ENCODE assay signal across 26 cellular contexts in the genomic region with DNA sequence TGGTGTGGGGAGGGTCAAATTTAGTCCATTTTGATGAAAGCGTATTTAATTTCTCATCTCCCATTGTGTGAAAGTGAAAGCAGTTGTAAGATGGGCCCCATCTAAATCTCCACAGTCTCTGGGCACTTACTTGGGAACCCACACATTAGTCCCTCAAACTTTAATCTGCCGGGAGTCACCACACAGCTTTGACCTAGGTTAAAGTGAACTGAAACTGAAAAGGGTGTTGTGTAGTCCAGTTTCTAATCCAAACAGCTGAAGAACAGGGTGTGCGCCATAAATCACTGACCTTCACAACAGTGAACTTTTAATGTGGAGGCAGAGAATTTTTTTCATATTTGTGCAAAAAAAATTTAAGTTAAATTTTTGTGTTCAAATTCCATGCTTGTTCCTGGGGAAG. TPM values are rescaled to one million over a fixed set of nuclear protein-coding genes. Genes with fewer than 3 reads are reported as not detected.
DNase-seq lines count a peak whose midpoint lies in the region; ATAC-seq and TF ChIP-seq lines count a peak whose summit lies in the region.
"Had no signal": no experiment of that assay in that cellular context is flagged by ENCODE, and none has a peak within 500 bp of the region (broad histone marks: within the 10 kb centered on the region; RNA-seq: fewer than 3 reads in every experiment).

No MANE protein-coding gene starts in this region.

- H3K4me1 Mint-ChIP-seq in Calu3 (ENCODE audit: low read depth, unreplicated experiment): peaks cover 17% of the 10 kb centered on the region

- H3K27ac Mint-ChIP-seq in Calu3 (ENCODE audit: unreplicated experiment): no peak overlapping the region
- H3K27ac Mint-ChIP-seq: activated CD8-positive, alpha-beta T cell treated with anti-CD3 and anti-CD28 coated beads for 36 hours; activated naive CD4-positive, alpha-beta T cell treated with anti-CD3 and anti-CD28 coated beads for 36 hours; activated T-cell treated with anti-CD3 and anti-CD28 coated beads, Interleukin-2, amount 50 U/mL, for 24 hours had no signal

- H3K36me3 Mint-ChIP-seq in Calu3 (ENCODE audit: insufficient read depth, unreplicated experiment): no peaks in the 10 kb centered on the region

- no peaks in the 10 kb centered on the region for H3F3A ChIP-seq in PC-3 (ENCODE audit: low read length, unreplicated experiment)

- H3K4me1 ChIP-seq in PC-3 (ENCODE audit: insufficient read depth, low read length) (peaks cover 33% of the 10 kb centered on the region), hepatocyte (ENCODE audit: insufficient read depth) (no peaks in the 10 kb centered on the region), skeletal muscle satellite cell (ENCODE audit: control insufficient read depth, insufficient read depth, low read length) (peaks cover 57% of the 10 kb centered on the region), vagina (peaks cover 24% of the 10 kb centered on the region), trophoblast cell (ENCODE audit: control insufficient read depth in 1 of 2, insufficient read depth in 2 of 2, low read length in 2 of 2) (no peaks in the 10 kb centered on the region)

- intact Hi-C loops in Calu3 (cut with micrococcal nuclease; ENCODE audit: unreplicated experiment): loop anchor here (10.0 kb wide), 2 partner anchors 581 to 611 kb away; a partner anchor contains a TSS
- intact Hi-C loops in PC-3 (cut with micrococcal nuclease): loop anchor here (10.0 kb wide), 1 partner anchor 581 kb away; no protein-coding TSS in a partner anchor
- intact Hi-C loops in vagina (cut with DNase I): loop anchor here (5.0 kb wide), 2 partner anchors 578 to 647 kb away; no protein-coding TSS in a partner anchor
- intact Hi-C loops in posterior vena cava (cut with DNase I): loop anchor here in 1 of 2 donors (10.0 kb wide), 2 partner anchors 279 to 311 kb away; no protein-coding TSS in a partner anchor

- no peak overlapping the region for H2BK12ac ChIP-seq in trophoblast cell (ENCODE audit: low read length)

- H3K79me2 ChIP-seq in PC-3 (ENCODE audit: low read length) (no peaks in the 10 kb centered on the region), hepatocyte (no peaks in the 10 kb centered on the region), trophoblast cell (ENCODE audit: control insufficient read depth, insufficient read depth, low read length, poor library complexity) (no peaks in the 10 kb centered on the region)

- H4K20me1 ChIP-seq in PC-3 (ENCODE audit: low read length): no peaks in the 10 kb centered on the region
- no peaks in the 10 kb centered on the region for H4K20me1 ChIP-seq in hepatocyte (ENCODE audit: insufficient read depth, poor library complexity, severe bottlenecking)
- H4K20me1 ChIP-seq: BLaER1 treated with 17β-estradiol and CSF1 and Interleukin-3, amounts not matched to agents 10 nM and 100 nM had no signal

- H3K9me3 ChIP-seq in PC-3 (ENCODE audit: low read length) (no peaks in the 10 kb centered on the region), hepatocyte (ENCODE audit: low read depth) (no peaks in the 10 kb centered on the region), skeletal muscle satellite cell (replicated peaks; ENCODE audit: low read length) (no peaks in the 10 kb centered on the region), vagina (no peaks in the 10 kb centered on the region), trophoblast cell (ENCODE audit: insufficient read depth, low read depth, low read length) (no peaks in the 10 kb centered on the region)
- H3K9me3 ChIP-seq: BLaER1 treated with 17β-estradiol and CSF1 and Interleukin-3, amounts not matched to agents 10 nM and 100 nM; left lung; psoas muscle; tibial nerve had no signal

- no peak overlapping the region for H2BK5ac ChIP-seq in trophoblast cell (ENCODE audit: low read depth, low read length, poor library complexity)

- no peaks in the 10 kb centered on the region for H3K9me2 ChIP-seq in PC-3 (replicated peaks; ENCODE audit: low read length)
- H3K9me2 ChIP-seq in hepatocyte (replicated peaks; ENCODE audit: insufficient read depth): no peaks in the 10 kb centered on the region

- H3K27me3 ChIP-seq in PC-3 (ENCODE audit: low read length) (no peaks in the 10 kb centered on the region), hepatocyte (no peaks in the 10 kb centered on the region), skeletal muscle satellite cell (ENCODE audit: control insufficient read depth, insufficient read depth, low read length) (no peaks in the 10 kb centered on the region), vagina (no peaks in the 10 kb centered on the region), trophoblast cell (ENCODE audit: insufficient read depth, low read length) (no peaks in the 10 kb centered on the region)
- H3K27me3 ChIP-seq: left lung, tibial nerve had no signal

- no peaks in the 10 kb centered on the region for H3K27me3 Mint-ChIP-seq in Calu3 (ENCODE audit: unreplicated experiment)

- POLR2A ChIA-PET in PC-3 (lab: Charles Lee; ENCODE audit: unreplicated experiment): no interaction called here

- H4K91ac ChIP-seq in trophoblast cell (ENCODE audit: low read depth, low read length): no peak overlapping the region

- H3K9me3 Mint-ChIP-seq in Calu3 (ENCODE audit: low read depth, unreplicated experiment): no peaks in the 10 kb centered on the region
- H3K9me3 Mint-ChIP-seq: activated CD8-positive, alpha-beta T cell treated with anti-CD3 and anti-CD28 coated beads for 36 hours; activated naive CD4-positive, alpha-beta T cell treated with anti-CD3 and anti-CD28 coated beads for 36 hours; activated T-cell treated with anti-CD3 and anti-CD28 coated beads, Interleukin-2, amount 50 U/mL, for 24 hours; central memory CD8-positive, alpha-beta T cell; neural crest cell had no signal

- CTCF ChIA-PET in Calu3 (lab: Charles Lee): interaction anchor here (0.7 kb wide), 1 partner anchor 361 kb away, joined by 3 read pairs; no protein-coding TSS in a partner anchor
- CTCF ChIA-PET in PC-3 (lab: Charles Lee): no interaction called here

- no peak overlapping the region for H2AK5ac ChIP-seq in trophoblast cell (ENCODE audit: low read length)

- H3K27ac ChIP-seq in PC-3 (ENCODE audit: low read length): peak overlapping the region; percentile 79
- H3K27ac ChIP-seq in hepatocyte: peak overlapping the region; percentile 62
- no peak overlapping the region for H3K27ac ChIP-seq in vagina
- no peak overlapping the region for H3K27ac ChIP-seq in trophoblast cell (ENCODE audit: low read depth, low read length)
- H3K27ac ChIP-seq: BLaER1 treated with 17β-estradiol and CSF1 and Interleukin-3, amounts not matched to agents 10 nM and 100 nM; left lung; psoas muscle; tibial nerve had no signal

- no peak overlapping the region for H3K18ac ChIP-seq in trophoblast cell (ENCODE audit: low read length)

- no peaks in the 10 kb centered on the region for H3K79me1 ChIP-seq in trophoblast cell (ENCODE audit: low read length)

- no peak for DNase-seq in Calu3
- DNase-seq in PC-3: no peak
- no peak for DNase-seq in hepatocyte (ENCODE audit: low spot score)
- DNase-seq in pons (ENCODE audit: low spot score): no peak
- DNase-seq in vagina (ENCODE audit: extremely low spot score in 2 of 2): no peak
- no peak for DNase-seq in posterior vena cava (ENCODE audit: low spot score)
- DNase-seq in trophoblast cell: no peak
- DNase-seq: activated CD4-positive, CD25-positive, alpha-beta regulatory T cell treated with anti-CD3 and anti-CD28 coated beads, Interleukin-2, amount 50 U/mL, for 72 hours; activated CD8-positive, alpha-beta T cell treated with anti-CD3 and anti-CD28 coated beads for 36 hours; activated naive CD4-positive, alpha-beta T cell treated with anti-CD3 and anti-CD28 coated beads for 36 hours; activated T-cell treated with anti-CD3 and anti-CD28 coated beads, Interleukin-2, amount 50 U/mL, for 24 hours; amygdala; left lung; midbrain; NCI-H1048; NCI-H187; psoas muscle; Right ventricle myocardium superior; stimulated activated CD4-positive, alpha-beta T cell treated with anti-CD3 and anti-CD28 coated beads, Interleukin-4, amount 100 ng/mL, for 24 hours; stimulated activated naive CD4-positive, alpha-beta T cell treated with Interleukin-2 at 50 U/mL for 16 hours had no signal

- TF ChIP-seq CTCF in Calu3 (IDR thresholded peaks at IDR 0.05; ENCODE audit: unreplicated experiment): no peak
- TF ChIP-seq CTCF in PC-3 (conservative IDR thresholded peaks at IDR 0.05; ENCODE audit: low read depth, low read length): no peak
- no peak for TF ChIP-seq CTCF in hepatocyte (IDR thresholded peaks at IDR 0.05; ENCODE audit: poor library complexity)
- no peak for TF ChIP-seq CTCF in vagina (IDR thresholded peaks at IDR 0.05)

- no peak for ATAC-seq in PC-3
- ATAC-seq: activated CD8-positive, alpha-beta T cell treated with anti-CD3 and anti-CD28 coated beads for 36 hours; K562; psoas muscle had no signal

- no peak overlapping the region for H2BK120ac ChIP-seq in trophoblast cell (ENCODE audit: insufficient read depth, low read length, poor library complexity)

- BruUV-seq in Calu3 (replicated peaks; lab: Mats Ljungman, UMichigan) (no TSS peak), PC-3 (replicated peaks; lab: Mats Ljungman, UMichigan) (no TSS peak)

- no peak overlapping the region for H3K23ac ChIP-seq in trophoblast cell (ENCODE audit: low read length)

- no peak overlapping the region for H4K12ac ChIP-seq in trophoblast cell (ENCODE audit: low read depth, low read length)

- H3K14ac ChIP-seq in trophoblast cell (ENCODE audit: low read length): no peak overlapping the region

- H3K4me2 ChIP-seq in PC-3 (ENCODE audit: low read length) (peak overlapping the region; percentile 23), hepatocyte (no peak overlapping the region), skeletal muscle satellite cell (ENCODE audit: low read length) (peak overlapping the region; percentile 73), trophoblast cell (ENCODE audit: low read length) (no peak overlapping the region)
- H3K4me2 ChIP-seq: BLaER1 treated with 17β-estradiol and CSF1 and Interleukin-3, amounts not matched to agents 10 nM and 100 nM had no signal

- H3K9ac ChIP-seq in PC-3 (ENCODE audit: low read length) (peak overlapping the region; percentile 11; the same call in 1 of the 2 replicates), skeletal muscle satellite cell (ENCODE audit: low read depth, low read length) (peak overlapping the region; percentile 80), trophoblast cell (ENCODE audit: low read length) (no peak overlapping the region)
- H3K9ac ChIP-seq: BLaER1 treated with 17β-estradiol and CSF1 and Interleukin-3, amounts not matched to agents 10 nM and 100 nM had no signal

- WGBS in hepatocyte (ENCODE audit: low lambda C conversion rate, missing lambda C conversion rate): 92% methylated on average over 3 of the region's 3 CpGs
- no CpG with 5 or more reads among the region's 3 CpGs for WGBS in trophoblast cell (ENCODE audit: extremely low coverage, insufficient coverage, insufficient read length)

- peak overlapping the region; percentile 42 for H3K4me3 Mint-ChIP-seq in Calu3 (ENCODE audit: low read depth, unreplicated experiment)
- H3K4me3 Mint-ChIP-seq: activated CD8-positive, alpha-beta T cell treated with anti-CD3 and anti-CD28 coated beads for 36 hours; activated naive CD4-positive, alpha-beta T cell treated with anti-CD3 and anti-CD28 coated beads for 36 hours; activated T-cell treated with anti-CD3 and anti-CD28 coated beads, Interleukin-2, amount 50 U/mL, for 24 hours; central memory CD8-positive, alpha-beta T cell; neural crest cell had no signal

- H3K36me3 ChIP-seq in PC-3 (ENCODE audit: low read depth, low read length) (no peaks in the 10 kb centered on the region), hepatocyte (replicated peaks; ENCODE audit: insufficient read depth, low read depth) (no peaks in the 10 kb centered on the region), skeletal muscle satellite cell (ENCODE audit: insufficient read depth, low read length) (no peaks in the 10 kb centered on the region), vagina (no peaks in the 10 kb centered on the region), trophoblast cell (ENCODE audit: control insufficient read depth in 1 of 2, insufficient read depth in 2 of 2, low read length in 2 of 2) (no peaks in the 10 kb centered on the region)
- H3K36me3 ChIP-seq: BLaER1 treated with 17β-estradiol and CSF1 and Interleukin-3, amounts not matched to agents 10 nM and 100 nM; left lung; tibial nerve had no signal

- no peak overlapping the region for H3K4me3 ChIP-seq in PC-3 (ENCODE audit: low read length)
- no peak overlapping the region for H3K4me3 ChIP-seq in hepatocyte
- H3K4me3 ChIP-seq in skeletal muscle satellite cell (ENCODE audit: low read length): peak overlapping the region; percentile 58
- no peak overlapping the region for H3K4me3 ChIP-seq in vagina
- H3K4me3 ChIP-seq in trophoblast cell (ENCODE audit: low read depth, low read length): no peak overlapping the region
- H3K4me3 ChIP-seq: BLaER1 treated with 17β-estradiol and CSF1 and Interleukin-3, amounts not matched to agents 10 nM and 100 nM; K562; left lung; psoas muscle; tibial nerve had no signal

- TF ChIP-seq POLR2A in vagina (IDR thresholded peaks at IDR 0.05): no peak

- peak overlapping the region; percentile 35; the same call in 1 of the 2 replicates for H2AFZ ChIP-seq in PC-3 (ENCODE audit: low read length)
- no peak overlapping the region for H2AFZ ChIP-seq in hepatocyte
- H2AFZ ChIP-seq in trophoblast cell (ENCODE audit: insufficient read depth, low read length, poor library complexity): no peak overlapping the region

- H3K4ac ChIP-seq in trophoblast cell (ENCODE audit: low read depth, low read length): no peak overlapping the region

- no peak overlapping the region for H4K8ac ChIP-seq in trophoblast cell (ENCODE audit: low read depth, low read length)

RNA-seq across cellular contexts. Expression of a gene that starts 48.4 kb away (rescaled TPM):
- 0.24 TPM in 1 of 2 replicates, not detected in the other for total RNA-seq in Calu3 (2022)
- total RNA-seq in PC-3 (2014; rRNA removed): not detected in 2 replicates
- total RNA-seq in hepatocyte: 0.16 and 0.60 TPM in 2 replicates
- 0.65 TPM in 1 of 2 replicates, not detected in the other for polyA plus RNA-seq in hepatocyte
- total RNA-seq in skeletal muscle satellite cell (2012; rRNA removed): 0.76 and 1.1 TPM in 2 replicates
- total RNA-seq in vagina: 0.49 TPM
- 1 to 10 TPM; 4.6 to 5.6 TPM for total RNA-seq in posterior vena cava
- not detected in 2 replicates for polyA plus RNA-seq in trophoblast cell (2013)
- polyA plus RNA-seq: K562 had no signal

RNA-seq across cellular contexts. Expression of a gene that starts 52.7 kb away (rescaled TPM):
- total RNA-seq in Calu3 (2022) (6.0 and 8.9 TPM in 2 replicates), PC-3 (2014; rRNA removed) (not detected in 2 replicates), hepatocyte (7.0 and 7.9 TPM in 2 replicates), vagina (31.9 TPM), posterior vena cava (100 to 1,000 TPM in 1 of 2 donors, 10 to 100 TPM in 1; 98.8 to 107 TPM)
- polyA plus RNA-seq in hepatocyte: 1.3 and 3.4 TPM in 2 replicates
- total RNA-seq in skeletal muscle satellite cell (2012; rRNA removed): 0.22 TPM in 1 of 2 replicates, not detected in the other
- polyA plus RNA-seq in trophoblast cell (2013): 0.19 and 0.26 TPM in 2 replicates
- total RNA-seq: activated CD8-positive, alpha-beta T cell treated with anti-CD3 and anti-CD28 coated beads for 36 hours; activated naive CD4-positive, alpha-beta T cell treated with anti-CD3 and anti-CD28 coated beads for 36 hours had no signal

Comparison
In these comparisons a context has a peak if more than half of its experiments do, and no peak if none do; other contexts are left out.
1. H3K27ac ChIP-seq: peak in PC-3 (single experiment) and hepatocyte (single experiment); none in vagina (single experiment) and trophoblast cell (single experiment).
2. H3K4me2 ChIP-seq: peak in PC-3 (single experiment) and skeletal muscle satellite cell (single experiment); none in hepatocyte (single experiment) and trophoblast cell (single experiment).